Comparison of ENCODE assay signal across 27 cellular contexts in the genomic region with DNA sequence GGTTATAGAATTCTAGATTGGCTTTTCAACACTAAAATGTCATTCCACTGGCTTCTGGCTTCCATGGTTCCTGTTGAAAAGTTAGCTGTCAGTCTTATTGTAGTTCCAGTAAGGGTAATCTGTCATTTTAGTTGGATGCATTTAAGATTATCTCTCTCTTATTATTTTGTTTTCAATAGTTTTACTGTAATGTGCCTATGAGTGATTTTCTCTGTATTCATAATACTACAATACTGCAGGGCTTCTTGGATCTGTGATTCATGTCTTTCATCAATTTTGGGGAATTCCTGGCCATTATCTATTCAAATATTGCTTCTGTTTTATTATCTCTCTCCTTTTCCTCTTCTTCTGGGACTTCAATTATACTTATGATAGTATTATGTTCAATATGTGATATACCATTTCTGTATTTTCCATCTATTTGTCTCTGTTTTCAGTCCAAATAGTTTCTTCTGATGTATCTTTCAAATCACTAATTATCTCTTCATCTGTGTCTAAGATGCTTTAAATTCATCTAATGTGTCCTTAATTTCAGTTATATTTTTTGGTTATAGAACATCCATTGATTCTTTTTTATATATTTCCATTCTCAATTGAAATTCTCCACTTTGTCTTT.
"Had no signal": no experiment of that assay in that cellular context is flagged by ENCODE, and none has a peak within 500 bp of the region (broad histone marks: within the 10 kb centered on the region; RNA-seq: fewer than 3 reads in every experiment).

No MANE protein-coding gene starts in this region.

- H3K27me3 ChIP-seq: neural progenitor cell, ovary, stomach, thyroid gland, tibial nerve, upper lobe of left lung, vagina had no signal

- H3K4me1 Mint-ChIP-seq: natural killer cell; nephron; stimulated activated naive B cell treated with anti-CD40 and anti-IgM and Interleukin-4, amounts not matched to agents 10 μg/mL and 1 μg/mL and 100 μg/mL, for 72 hours had no signal

- ATAC-seq: natural killer cell; psoas muscle; right cardiac atrium; sciatic nerve; stimulated activated effector memory CD8-positive, alpha-beta T cell treated with anti-CD3 and anti-CD28 coated beads, Interleukin-12 subunit alpha, Interleukin-12 subunit beta, amount 100 ng/mL, for 72 hours; stimulated activated naive B cell treated with anti-CD40 and anti-IgM and Interleukin-4, amounts not matched to agents 10 μg/mL and 1 μg/mL and 100 μg/mL, for 72 hours had no signal

- H2AFZ ChIP-seq: neural progenitor cell, parathyroid adenoma had no signal

- H3K4me3 ChIP-seq: neural progenitor cell, ovary, psoas muscle, skin epidermis, stomach, thoracic aorta, thyroid gland, tibial nerve, upper lobe of left lung, vagina had no signal

- H3K36me3 Mint-ChIP-seq: neural progenitor cell; stimulated activated effector memory CD8-positive, alpha-beta T cell treated with anti-CD3 and anti-CD28 coated beads, Interleukin-12 subunit alpha, Interleukin-12 subunit beta, amount 100 ng/mL, for 72 hours had no signal

- H3K4me1 ChIP-seq: neural progenitor cell, parathyroid adenoma, psoas muscle, stomach, thyroid gland, tibial nerve, vagina had no signal

- H3K9ac ChIP-seq: neural progenitor cell, parathyroid adenoma had no signal

- H3K4me3 Mint-ChIP-seq: natural killer cell; neural progenitor cell; stimulated activated effector memory CD8-positive, alpha-beta T cell treated with anti-CD3 and anti-CD28 coated beads, Interleukin-12 subunit alpha, Interleukin-12 subunit beta, amount 100 ng/mL, for 72 hours; stimulated activated naive B cell treated with anti-CD40 and anti-IgM and Interleukin-4, amounts not matched to agents 10 μg/mL and 1 μg/mL and 100 μg/mL, for 72 hours; stimulated activated naive CD8-positive, alpha-beta T cell treated with anti-CD3 and anti-CD28 coated beads, Interleukin-15, Interleukin-2, amounts not matched to agents 100 ng/mL and 50 ng/mL, for 24 hours had no signal

- H3K9me3 ChIP-seq: ovary, thyroid gland had no signal

- H3K36me3 ChIP-seq: neural progenitor cell, ovary, stomach, thoracic aorta, thyroid gland, tibial nerve, upper lobe of left lung, vagina had no signal

- H3K4me2 ChIP-seq: neural progenitor cell had no signal

- H3K79me2 ChIP-seq: parathyroid adenoma had no signal

- DNase-seq: natural killer cell; occipital lobe; ovary; posterior cingulate gyrus; psoas muscle; right cardiac atrium; stimulated activated CD4-positive, alpha-beta T cell treated with anti-CD3 and anti-CD28 coated beads, Interleukin-15, amount 100 ng/mL, for 24 hours; stimulated activated CD4-positive, alpha-beta T cell treated with anti-CD3 and anti-CD28 coated beads, Interleukin-2, amount 100 ng/mL, for 24 hours; stimulated activated CD4-positive, alpha-beta T cell treated with anti-CD3 and anti-CD28 coated beads, Interleukin-2, amount 100 ng/mL, for 48 hours; stimulated activated CD4-positive, alpha-beta T cell treated with anti-CD3 and anti-CD28 coated beads, Interleukin-4, amount 100 ng/mL, for 24 hours; stimulated activated naive B cell treated with anti-CD40 and anti-IgM and Interleukin-4, amounts not matched to agents 10 μg/mL and 1 μg/mL and 100 μg/mL, for 72 hours; stimulated activated naive CD4-positive, alpha-beta T cell treated with Interleukin-2 at 50 U/mL for 16 hours; stomach; thyroid gland; trophoblast cell; upper lobe of left lung had no signal

- H3K27ac ChIP-seq: neural progenitor cell, ovary, parathyroid adenoma, psoas muscle, skin epidermis, stomach, thoracic aorta, thyroid gland, tibial nerve, upper lobe of left lung, vagina had no signal

- H3K27ac Mint-ChIP-seq: natural killer cell; nephron; neural progenitor cell; progenitor cell of endocrine pancreas; stimulated activated effector memory CD8-positive, alpha-beta T cell treated with anti-CD3 and anti-CD28 coated beads, Interleukin-12 subunit alpha, Interleukin-12 subunit beta, amount 100 ng/mL, for 72 hours; stimulated activated naive B cell treated with anti-CD40 and anti-IgM and Interleukin-4, amounts not matched to agents 10 μg/mL and 1 μg/mL and 100 μg/mL, for 72 hours; stimulated activated naive CD8-positive, alpha-beta T cell treated with anti-CD3 and anti-CD28 coated beads, Interleukin-15, Interleukin-2, amounts not matched to agents 100 ng/mL and 50 ng/mL, for 24 hours had no signal
